9 cellular contexts compared by ENCODE assay signal in genomic region chr16:4392382-4393242, GRCh38. TPM values are rescaled to one million over a fixed set of nuclear protein-coding genes. Genes with fewer than 3 reads are reported as not detected.
A peak's percentile ranks its signal among the peaks of the same experiment; 100 is the strongest.
DNase-seq lines count a peak whose midpoint lies in the region; ATAC-seq and TF ChIP-seq lines count a peak whose summit lies in the region.
"Had no signal": no experiment of that assay in that cellular context is flagged by ENCODE, and none has a peak within 500 bp of the region (broad histone marks: within the 10 kb centered on the region; RNA-seq: fewer than 3 reads in every experiment).

No MANE protein-coding gene starts in this region.

- peaks cover 30% of the 10 kb centered on the region for H3K4me1 Mint-ChIP-seq in HFFc6 (ENCODE audit: low read depth)
- peaks cover 6% of the 10 kb centered on the region for H3K4me1 Mint-ChIP-seq in stimulated activated effector memory CD8-positive, alpha-beta T cell treated with anti-CD3 and anti-CD28 coated beads, Interleukin-12 subunit alpha, Interleukin-12 subunit beta, amount 100 ng/mL, for 72 hours
- peaks cover 4 to 15% (median 6%) of the 10 kb centered on the region in 3 donors for H3K4me1 Mint-ChIP-seq in CD8-positive, alpha-beta memory T cell
- H3K4me1 Mint-ChIP-seq in activated T-helper 1 cell treated with anti-CD3 and anti-CD28 coated beads, Interleukin-12 subunit alpha, Interleukin-12 subunit beta, Interleukin-2, Interleukin-4 antibody, amounts not matched to agents 30 ng/mL and 10 ng/mL and 1 ng/mL, durations not matched to agents 14 hours and 24 hours and 36 hours (ENCODE audit: low read depth) = no peaks in the 10 kb centered on the region

- no peaks in the 10 kb centered on the region; the same call in none of the 2 replicates for H3K27me3 Mint-ChIP-seq in HFFc6 (ENCODE audit: insufficient read depth)
- peaks cover 0 to 2% of the 10 kb centered on the region in 2 donors for H3K27me3 Mint-ChIP-seq in CD8-positive, alpha-beta memory T cell
- no peaks in the 10 kb centered on the region for H3K27me3 Mint-ChIP-seq in activated T-helper 1 cell treated with anti-CD3 and anti-CD28 coated beads, Interleukin-12 subunit alpha, Interleukin-12 subunit beta, Interleukin-2, Interleukin-4 antibody, amounts not matched to agents 30 ng/mL and 10 ng/mL and 1 ng/mL, durations not matched to agents 14 hours and 24 hours and 36 hours (ENCODE audit: insufficient read depth)

- no peaks in the 10 kb centered on the region for H3K4me1 ChIP-seq in CD8-positive, alpha-beta memory T cell (ENCODE audit: insufficient read depth, low read length)

- no peaks in the 10 kb centered on the region for H3K36me3 Mint-ChIP-seq in HFFc6 (ENCODE audit: low read depth)
- H3K36me3 Mint-ChIP-seq in stimulated activated effector memory CD8-positive, alpha-beta T cell treated with anti-CD3 and anti-CD28 coated beads, Interleukin-12 subunit alpha, Interleukin-12 subunit beta, amount 100 ng/mL, for 72 hours = peaks cover 67% of the 10 kb centered on the region
- H3K36me3 Mint-ChIP-seq in CD8-positive, alpha-beta memory T cell = peaks cover 4 to 75% (median 9%) of the 10 kb centered on the region in 3 donors
- H3K36me3 Mint-ChIP-seq in activated T-helper 1 cell treated with anti-CD3 and anti-CD28 coated beads, Interleukin-12 subunit alpha, Interleukin-12 subunit beta, Interleukin-2, Interleukin-4 antibody, amounts not matched to agents 30 ng/mL and 10 ng/mL and 1 ng/mL, durations not matched to agents 14 hours and 24 hours and 36 hours (ENCODE audit: low read depth) = peaks cover 17% of the 10 kb centered on the region

- H3K27me3 ChIP-seq in CD8-positive, alpha-beta memory T cell (ENCODE audit: insufficient read depth, low read length, poor library complexity, severe bottlenecking) = no peaks in the 10 kb centered on the region

- peaks cover 41% of the 10 kb centered on the region for H3K36me3 ChIP-seq in CD8-positive, alpha-beta memory T cell (ENCODE audit: insufficient read depth, low read length)

- H3K9me3 ChIP-seq in CD8-positive, alpha-beta memory T cell (ENCODE audit: low read length) = no peaks in the 10 kb centered on the region

- no peak overlapping the region for H3K4me3 ChIP-seq in CD8-positive, alpha-beta memory T cell (ENCODE audit: low read length)

- peak overlapping the region; percentile 91 for H3K27ac Mint-ChIP-seq in HFFc6
- peak overlapping the region; percentile 40 for H3K27ac Mint-ChIP-seq in stimulated activated effector memory CD8-positive, alpha-beta T cell treated with anti-CD3 and anti-CD28 coated beads, Interleukin-12 subunit alpha, Interleukin-12 subunit beta, amount 100 ng/mL, for 72 hours
- H3K27ac Mint-ChIP-seq in CD8-positive, alpha-beta memory T cell = peak overlapping the region in 2 of 8 donors; percentile 56 to 70
- no peak overlapping the region for H3K27ac Mint-ChIP-seq in activated T-helper 1 cell treated with anti-CD3 and anti-CD28 coated beads, Interleukin-12 subunit alpha, Interleukin-12 subunit beta, Interleukin-2, Interleukin-4 antibody, amounts not matched to agents 30 ng/mL and 10 ng/mL and 1 ng/mL, durations not matched to agents 14 hours and 24 hours and 36 hours

- H3K27ac ChIP-seq in CD8-positive, alpha-beta memory T cell (ENCODE audit: low read depth, low read length) = no peak overlapping the region
- H3K27ac ChIP-seq: KMS-11 had no signal

- DNase-seq in HFFc6 (peak; percentile 74), amniotic epithelial cell (ENCODE audit: low read depth) (peak; percentile 65), hepatic stellate cell (ENCODE audit: low spot score) (peak; percentile 70), HuH-7 (ENCODE audit: low spot score) (no peak)
- DNase-seq in stimulated activated effector memory CD8-positive, alpha-beta T cell treated with anti-CD3 and anti-CD28 coated beads, Interleukin-12 subunit alpha, Interleukin-12 subunit beta, amount 100 ng/mL, for 72 hours (ENCODE audit: low spot score in 2 of 2) = no peak
- DNase-seq in CD8-positive, alpha-beta memory T cell = no peak
- no peak for DNase-seq in activated T-helper 1 cell treated with anti-CD3 and anti-CD28 coated beads, Interleukin-12 subunit alpha, Interleukin-12 subunit beta, Interleukin-2, Interleukin-4 antibody, amounts not matched to agents 30 ng/mL and 10 ng/mL and 1 ng/mL, durations not matched to agents 14 hours and 24 hours and 36 hours (ENCODE audit: low spot score)

- POLR2A ChIA-PET in CD8-positive, alpha-beta memory T cell (lab: Charles Lee) = no interaction called here

- ATAC-seq in stimulated activated effector memory CD8-positive, alpha-beta T cell treated with anti-CD3 and anti-CD28 coated beads, Interleukin-12 subunit alpha, Interleukin-12 subunit beta, amount 100 ng/mL, for 72 hours = no peak
- no peak for ATAC-seq in GM18861 (IDR thresholded peaks at IDR 0.05; ENCODE audit: unreplicated experiment)

- CTCF ChIA-PET in CD8-positive, alpha-beta memory T cell (lab: Charles Lee) = interaction anchor here (1.0 to 1.7 kb wide), 2 partner anchors 10 kb away, joined by 3 to 10 read pairs; no protein-coding TSS in a partner anchor

- H3K4me3 Mint-ChIP-seq in HFFc6 = peak overlapping the region; percentile 47; the same call in 1 of the 2 replicates
- no peak overlapping the region for H3K4me3 Mint-ChIP-seq in stimulated activated effector memory CD8-positive, alpha-beta T cell treated with anti-CD3 and anti-CD28 coated beads, Interleukin-12 subunit alpha, Interleukin-12 subunit beta, amount 100 ng/mL, for 72 hours
- H3K4me3 Mint-ChIP-seq in CD8-positive, alpha-beta memory T cell = no peak overlapping the region
- H3K4me3 Mint-ChIP-seq in activated T-helper 1 cell treated with anti-CD3 and anti-CD28 coated beads, Interleukin-12 subunit alpha, Interleukin-12 subunit beta, Interleukin-2, Interleukin-4 antibody, amounts not matched to agents 30 ng/mL and 10 ng/mL and 1 ng/mL, durations not matched to agents 14 hours and 24 hours and 36 hours = no peak overlapping the region

- no peaks in the 10 kb centered on the region for H3K9me3 Mint-ChIP-seq in HFFc6
- H3K9me3 Mint-ChIP-seq in stimulated activated effector memory CD8-positive, alpha-beta T cell treated with anti-CD3 and anti-CD28 coated beads, Interleukin-12 subunit alpha, Interleukin-12 subunit beta, amount 100 ng/mL, for 72 hours = no peaks in the 10 kb centered on the region
- H3K9me3 Mint-ChIP-seq in CD8-positive, alpha-beta memory T cell = no peaks in the 10 kb centered on the region
- no peaks in the 10 kb centered on the region for H3K9me3 Mint-ChIP-seq in activated T-helper 1 cell treated with anti-CD3 and anti-CD28 coated beads, Interleukin-12 subunit alpha, Interleukin-12 subunit beta, Interleukin-2, Interleukin-4 antibody, amounts not matched to agents 30 ng/mL and 10 ng/mL and 1 ng/mL, durations not matched to agents 14 hours and 24 hours and 36 hours

- no peak; the same call in 1 of the 2 replicates for TF ChIP-seq CTCF in HFFc6 (IDR thresholded peaks at IDR 0.05)

- intact Hi-C loops in activated T-helper 1 cell treated with anti-CD3 and anti-CD28 coated beads, Interleukin-12 subunit alpha, Interleukin-12 subunit beta, Interleukin-2, Interleukin-4 antibody, amounts not matched to agents 30 ng/mL and 10 ng/mL and 1 ng/mL, durations not matched to agents 14 hours and 24 hours and 36 hours (cut with micrococcal nuclease) = no loop called here

RNA-seq across cellular contexts. Expression of gene VASN, which starts 21.0 kb away (rescaled TPM):
- total RNA-seq in HFFc6 (2021; fragmentation: NEBNext Ultra II Directional; extraction: Animal tissue kit (Norgen Biotek cat#: 25700)) = 100 to 1,000 TPM in 4 of 6 experiments, 10 to 100 TPM in 2; 92.0 to 131 (median 103) TPM
- total RNA-seq in CD8-positive, alpha-beta memory T cell = under 1 TPM in 1 of 2 experiments, not detected in 1; 0.31 TPM
- not detected for polyA plus RNA-seq in CD8-positive, alpha-beta memory T cell
- 0.18 TPM in 1 of 2 replicates, not detected in the other for total RNA-seq in activated T-helper 1 cell treated with anti-CD3 and anti-CD28 coated beads, Interleukin-12 subunit alpha, Interleukin-12 subunit beta, Interleukin-2, Interleukin-4 antibody, amounts not matched to agents 30 ng/mL and 10 ng/mL and 1 ng/mL, durations not matched to agents 14 hours and 24 hours and 36 hours

RNA-seq across cellular contexts. Expression of gene CORO7, which starts 23.8 kb away (rescaled TPM):
- total RNA-seq in HFFc6 (2021; fragmentation: NEBNext Ultra II Directional; extraction: Animal tissue kit (Norgen Biotek cat#: 25700)) = 10 to 100 TPM; 12.1 to 20.9 (median 17.2) TPM
- total RNA-seq in CD8-positive, alpha-beta memory T cell = 10 to 100 TPM; 92.0 to 96.3 TPM
- 129 TPM for polyA plus RNA-seq in CD8-positive, alpha-beta memory T cell
- 87.9 and 90.8 TPM in 2 replicates for total RNA-seq in activated T-helper 1 cell treated with anti-CD3 and anti-CD28 coated beads, Interleukin-12 subunit alpha, Interleukin-12 subunit beta, Interleukin-2, Interleukin-4 antibody, amounts not matched to agents 30 ng/mL and 10 ng/mL and 1 ng/mL, durations not matched to agents 14 hours and 24 hours and 36 hours

RNA-seq across cellular contexts. Expression of gene DNAJA3, which starts 33.1 kb away (rescaled TPM):
- total RNA-seq in HFFc6 (2021; fragmentation: NEBNext Ultra II Directional; extraction: Animal tissue kit (Norgen Biotek cat#: 25700)) = 10 to 100 TPM; 40.8 to 54.4 (median 45.1) TPM
- total RNA-seq in CD8-positive, alpha-beta memory T cell = 100 to 1,000 TPM; 104 to 108 TPM
- polyA plus RNA-seq in CD8-positive, alpha-beta memory T cell = 51.1 TPM
- 103 and 107 TPM in 2 replicates for total RNA-seq in activated T-helper 1 cell treated with anti-CD3 and anti-CD28 coated beads, Interleukin-12 subunit alpha, Interleukin-12 subunit beta, Interleukin-2, Interleukin-4 antibody, amounts not matched to agents 30 ng/mL and 10 ng/mL and 1 ng/mL, durations not matched to agents 14 hours and 24 hours and 36 hours

RNA-seq across cellular contexts. Expression of gene PAM16, which starts 41.5 kb away (rescaled TPM):
- total RNA-seq in HFFc6 (2021; fragmentation: NEBNext Ultra II Directional; extraction: Animal tissue kit (Norgen Biotek cat#: 25700)) = 10 to 100 TPM; 44.9 to 50.8 (median 46.1) TPM
- total RNA-seq in CD8-positive, alpha-beta memory T cell = 10 to 100 TPM; 66.6 to 70.2 TPM
- polyA plus RNA-seq in CD8-positive, alpha-beta memory T cell = 38.6 TPM
- total RNA-seq in activated T-helper 1 cell treated with anti-CD3 and anti-CD28 coated beads, Interleukin-12 subunit alpha, Interleukin-12 subunit beta, Interleukin-2, Interleukin-4 antibody, amounts not matched to agents 30 ng/mL and 10 ng/mL and 1 ng/mL, durations not matched to agents 14 hours and 24 hours and 36 hours = 91.5 and 106 TPM in 2 replicates

Comparison
In these comparisons a context has a peak if more than half of its experiments do, and no peak if none do; other contexts are left out.
1. DNase-seq: peak in HFFc6 (single experiment), amniotic epithelial cell (single experiment) and hepatic stellate cell (single experiment); none in stimulated activated effector memory CD8-positive, alpha-beta T cell treated with anti-CD3 and anti-CD28 coated beads, Interleukin-12 subunit alpha, Interleukin-12 subunit beta, amount 100 ng/mL, for 72 hours (0 of 2), CD8-positive, alpha-beta memory T cell (0 of 5), activated T-helper 1 cell treated with anti-CD3 and anti-CD28 coated beads, Interleukin-12 subunit alpha, Interleukin-12 subunit beta, Interleukin-2, Interleukin-4 antibody, amounts not matched to agents 30 ng/mL and 10 ng/mL and 1 ng/mL, durations not matched to agents 14 hours and 24 hours and 36 hours (single experiment) and HuH-7 (single experiment).
2. RNA of gene VASN, which starts 21.0 kb away (total RNA-seq): 92.0 to 131 TPM in HFFc6; 0.31 TPM in CD8-positive, alpha-beta memory T cell and 0.18 TPM in activated T-helper 1 cell treated with anti-CD3 and anti-CD28 coated beads, Interleukin-12 subunit alpha, Interleukin-12 subunit beta, Interleukin-2, Interleukin-4 antibody, amounts not matched to agents 30 ng/mL and 10 ng/mL and 1 ng/mL, durations not matched to agents 14 hours and 24 hours and 36 hours; every median in the first group is over 10 times any median in the second.